Comparison of ENCODE assay signal across 20 cellular contexts in genomic region chr5:79750611-79751510, GRCh38.
A peak's percentile ranks its signal among the peaks of the same experiment; 100 is the strongest.
DNase-seq lines count a peak whose midpoint lies in the region; ATAC-seq, FAIRE-seq and TF ChIP-seq lines count a peak whose summit lies in the region.
"Had no signal": no experiment of that assay in that cellular context is flagged by ENCODE, and none has a peak within 500 bp of the region (broad histone marks: within the 10 kb centered on the region; RNA-seq: fewer than 3 reads in every experiment).

No MANE protein-coding gene starts in this region.

- WGBS in A549 (ENCODE audit: missing lambda C conversion rate), result 19% methylated on average over 8 of the region's 8 CpGs
- 72 to 87% (median 75%) methylated on average over 8 of the region's 8 CpGs for WGBS in heart left ventricle, 4 donors
- 70% methylated on average over 8 of the region's 8 CpGs for WGBS in suprapubic skin

- no peaks in the 10 kb centered on the region for H3K9me3 Mint-ChIP-seq in CD4-positive, alpha-beta memory T cell

- no peaks in the 10 kb centered on the region for H3K36me3 Mint-ChIP-seq in CD4-positive, alpha-beta memory T cell
- H3K36me3 Mint-ChIP-seq: CD14-positive monocyte had no signal

- H3K4me2 ChIP-seq in A549, result no peak overlapping the region
- H3K4me2 ChIP-seq in OCI-LY3 (ENCODE audit: low read length), result peak overlapping the region; percentile 35; the same call in 1 of the 2 replicates
- H3K4me2 ChIP-seq: KMS-11, PC-9 had no signal

- H3K4me1 ChIP-seq in A549 (no peaks in the 10 kb centered on the region), OCI-LY3 (ENCODE audit: low read length) (peaks cover 76% of the 10 kb centered on the region), heart left ventricle (peaks cover 0 to 30% (median 8%) of the 10 kb centered on the region in 12 donors), suprapubic skin (no peaks in the 10 kb centered on the region)
- H3K4me1 ChIP-seq in CD4-positive, alpha-beta memory T cell (ENCODE audit: insufficient read depth, low read length), result no peaks in the 10 kb centered on the region

- no peaks in the 10 kb centered on the region for H3K9me3 ChIP-seq in A549
- no peaks in the 10 kb centered on the region for H3K9me3 ChIP-seq in OCI-LY3 (ENCODE audit: insufficient read depth, low read length)
- H3K9me3 ChIP-seq in heart left ventricle, result no peaks in the 10 kb centered on the region
- H3K9me3 ChIP-seq in CD4-positive, alpha-beta memory T cell (ENCODE audit: control insufficient read depth in 1 of 2, low read length in 2 of 2), result no peaks in the 10 kb centered on the region
- H3K9me3 ChIP-seq in suprapubic skin, result no peaks in the 10 kb centered on the region

- H3K4me1 Mint-ChIP-seq in CD4-positive, alpha-beta memory T cell, result peaks cover 0 to 1% (median 0%) of the 10 kb centered on the region in 4 donors
- H3K4me1 Mint-ChIP-seq: CD14-positive monocyte had no signal

- intact Hi-C loops in heart left ventricle (cut with DNase I), result no loop called here
- intact Hi-C loops in CD4-positive, alpha-beta memory T cell (cut with micrococcal nuclease), result no loop called here

- TF ChIP-seq EP300 in A549 (IDR thresholded peaks at IDR 0.05) (no peak), suprapubic skin (IDR thresholded peaks at IDR 0.05) (no peak)

- H2AFZ ChIP-seq in OCI-LY3 (ENCODE audit: low read depth, low read length), result no peak overlapping the region
- H2AFZ ChIP-seq: PC-9 had no signal

- H3K4me3 ChIP-seq in A549 (no peak overlapping the region), OCI-LY3 (ENCODE audit: low read length) (no peak overlapping the region), heart left ventricle (no peak overlapping the region), suprapubic skin (no peak overlapping the region)
- H3K4me3 ChIP-seq in CD4-positive, alpha-beta memory T cell (ENCODE audit: low read length in 2 of 2), result no peak overlapping the region
- H3K4me3 ChIP-seq: GM12878, PC-9 had no signal

- no peak overlapping the region for H3K9ac ChIP-seq in OCI-LY3 (ENCODE audit: low read length)
- H3K9ac ChIP-seq: KMS-11 had no signal

- DNase-seq in A549 (ENCODE audit: low read depth in 1 of 2, low spot score in 1 of 2) (no peak), heart left ventricle (no peak), midbrain (lab: John Stamatoyannopoulos, UW) (peak; percentile 10), suprapubic skin (ENCODE audit: low spot score in 2 of 2) (no peak), activated gamma-delta T cell (lab: John Stamatoyannopoulos, UW) (no peak)
- DNase-seq in CD4-positive, alpha-beta memory T cell, result no peak
- DNase-seq: DMS79; NCI-H1092; NCI-H1694; NCI-H2107; NCI-H69; NK-92 treated with Interleukin-12 subunit alpha and Interleukin-12 subunit beta, amount 100 ng/mL, for 24 hours; PC-9 had no signal

- TF ChIP-seq RAD21 in A549 (conservative IDR thresholded peaks at IDR 0.05 in 1 of 2, IDR thresholded peaks at IDR 0.05 in 1 of 2), result no peak

- no peaks in the 10 kb centered on the region for H3K27me3 ChIP-seq in OCI-LY3 (ENCODE audit: low read depth, low read length)
- H3K27me3 ChIP-seq in heart left ventricle, result no peaks in the 10 kb centered on the region
- H3K27me3 ChIP-seq in CD4-positive, alpha-beta memory T cell (ENCODE audit: insufficient read depth, low read length), result no peaks in the 10 kb centered on the region
- no peaks in the 10 kb centered on the region for H3K27me3 ChIP-seq in suprapubic skin

- H3K79me2 ChIP-seq in OCI-LY3 (ENCODE audit: low read length), result no peaks in the 10 kb centered on the region; the same call in 1 of the 2 replicates

- no peak for FAIRE-seq in A549 (lab: Jason Lieb, UNC)
- FAIRE-seq: A204.1, GM12878, GM18507 had no signal

- TF ChIP-seq POLR2A in A549 (IDR thresholded peaks at IDR 0.05; ENCODE audit: low read length) (no peak), heart left ventricle (IDR thresholded peaks at IDR 0.05) (no peak), suprapubic skin (IDR thresholded peaks at IDR 0.05) (no peak)

- no peaks in the 10 kb centered on the region for H3K36me3 ChIP-seq in OCI-LY3 (replicated peaks; ENCODE audit: low read depth, low read length)
- H3K36me3 ChIP-seq in heart left ventricle, result peaks cover 0 to 98% (median 7%) of the 10 kb centered on the region in 9 donors
- H3K36me3 ChIP-seq in CD4-positive, alpha-beta memory T cell (ENCODE audit: insufficient read depth, low read length), result no peaks in the 10 kb centered on the region
- H3K36me3 ChIP-seq in suprapubic skin, result no peaks in the 10 kb centered on the region

- H3K4me3 Mint-ChIP-seq in CD4-positive, alpha-beta memory T cell, result no peak overlapping the region
- H3K4me3 Mint-ChIP-seq: CD14-positive monocyte had no signal

- POLR2A ChIA-PET in A549 (lab: Yijun Ruan, JAX), result no interaction called here
- POLR2A ChIA-PET in CD4-positive, alpha-beta memory T cell (lab: Charles Lee; ENCODE audit: partially characterized antibody), result no interaction called here

- no peaks in the 10 kb centered on the region for H4K20me1 ChIP-seq in OCI-LY3 (ENCODE audit: insufficient read depth, low read length)

- ATAC-seq in A549 (no peak), heart left ventricle (peak in 3 of 4 donors; percentile 45 to 67 (median 58)), GM19395 (IDR thresholded peaks at IDR 0.05; ENCODE audit: unreplicated experiment) (no peak)
- ATAC-seq: GM12878 had no signal

- peaks cover 9 to 14% of the 10 kb centered on the region in 2 donors for H3K27me3 Mint-ChIP-seq in CD4-positive, alpha-beta memory T cell

- H3K27ac Mint-ChIP-seq in CD4-positive, alpha-beta memory T cell, result no peak overlapping the region
- H3K27ac Mint-ChIP-seq: CD14-positive monocyte had no signal

- H3K27ac ChIP-seq in A549, result no peak overlapping the region
- peak overlapping the region; percentile 51; the same call in 1 of the 2 replicates for H3K27ac ChIP-seq in OCI-LY3 (ENCODE audit: low read length)
- H3K27ac ChIP-seq in heart left ventricle, result peak overlapping the region in 6 of 12 donors; percentile 3 to 58 (median 39)
- no peak overlapping the region for H3K27ac ChIP-seq in CD4-positive, alpha-beta memory T cell (ENCODE audit: low read depth, low read length)
- no peak overlapping the region for H3K27ac ChIP-seq in suprapubic skin
- H3K27ac ChIP-seq: KMS-11, PC-9 had no signal

- TF ChIP-seq CTCF in A549 (IDR thresholded peaks at IDR 0.05) (no peak), OCI-LY3 (IDR thresholded peaks at IDR 0.05; ENCODE audit: low read depth, low read length) (no peak), heart left ventricle (IDR thresholded peaks at IDR 0.05) (no peak), suprapubic skin (IDR thresholded peaks at IDR 0.05) (no peak)

- CTCF ChIA-PET in A549 (lab: Yijun Ruan, JAX), result no interaction called here
- CTCF ChIA-PET in CD4-positive, alpha-beta memory T cell (lab: Charles Lee; ENCODE audit: partially characterized antibody), result no interaction called here

TF ChIP-seq in A549, 52 proteins besides CTCF, POLR2A, EP300 and RAD21:
- TF ChIP-seq RNF2 (IDR thresholded peaks at IDR 0.05; ENCODE audit: borderline replicate concordance, low read depth) (0 out of 2 replicates have a peak, but pooled peaks have one; percentile 8), RFX5 (IDR thresholded peaks at IDR 0.05) (no peak)

Comparison
In these comparisons a context has a peak if more than half of its experiments do, and no peak if none do; other contexts are left out.
1. ATAC-seq: peak in heart left ventricle (3 of 4); none in A549 (0 of 2) and GM19395 (single experiment).